Comparison of ENCODE assay signal across 17 cellular contexts in the genomic region with DNA sequence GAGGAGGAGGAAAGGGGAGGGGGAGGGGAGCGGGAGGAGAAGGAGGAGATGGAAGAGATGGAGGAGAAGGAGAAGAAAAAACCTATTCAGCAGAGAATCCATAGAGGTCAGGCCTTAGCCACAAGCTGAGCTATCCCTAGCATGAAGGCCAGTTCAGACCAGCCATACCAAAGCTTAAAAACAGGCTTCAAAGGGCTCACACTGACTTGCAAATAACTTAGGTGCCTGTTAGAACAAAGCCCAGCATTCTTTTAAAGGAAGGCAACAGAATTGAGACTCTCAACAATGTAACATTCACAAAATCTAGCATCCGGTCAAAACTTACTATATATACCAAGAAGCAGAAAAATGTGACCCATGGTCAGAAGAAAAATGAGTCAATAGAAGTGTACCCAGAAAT.
"Had no signal": no experiment of that assay in that cellular context is flagged by ENCODE, and none has a peak within 500 bp of the region (broad histone marks: within the 10 kb centered on the region; RNA-seq: fewer than 3 reads in every experiment).

No MANE protein-coding gene starts in this region.

- H3K36me3 Mint-ChIP-seq: type B pancreatic cell had no signal

- H3K4me1 ChIP-seq: left ventricle myocardium inferior had no signal

- ATAC-seq: activated CD8-positive, alpha-beta T cell treated with anti-CD3 and anti-CD28 coated beads for 36 hours had no signal

- H3K27ac ChIP-seq: left ventricle myocardium inferior had no signal

- H3K27me3 Mint-ChIP-seq: activated CD8-positive, alpha-beta T cell treated with anti-CD3 and anti-CD28 coated beads for 36 hours; activated naive CD8-positive, alpha-beta T cell had no signal

- H3K27me3 ChIP-seq: body of pancreas, esophagus squamous epithelium, suprapubic skin had no signal

- H3K4me3 Mint-ChIP-seq: activated CD8-positive, alpha-beta T cell treated with anti-CD3 and anti-CD28 coated beads for 36 hours; activated naive CD8-positive, alpha-beta T cell; stimulated activated naive CD8-positive, alpha-beta T cell treated with anti-CD3 and anti-CD28 coated beads, Interleukin-15, Interleukin-2, amounts not matched to agents 100 ng/mL and 50 ng/mL, for 24 hours; type B pancreatic cell had no signal

- H3K4me3 ChIP-seq: body of pancreas, esophagus squamous epithelium, left ventricle myocardium inferior, suprapubic skin had no signal

- H3K27ac Mint-ChIP-seq: activated naive CD8-positive, alpha-beta T cell; stimulated activated naive CD8-positive, alpha-beta T cell treated with anti-CD3 and anti-CD28 coated beads, Interleukin-15, Interleukin-2, amounts not matched to agents 100 ng/mL and 50 ng/mL, for 24 hours; type B pancreatic cell had no signal

- H3K36me3 ChIP-seq: esophagus squamous epithelium, left ventricle myocardium inferior, suprapubic skin had no signal

- H3K9me3 ChIP-seq: body of pancreas, suprapubic skin had no signal

- DNase-seq: activated CD4-positive, alpha-beta T cell treated with anti-CD3 and anti-CD28 coated beads for 48 hours; activated CD4-positive, CD25-positive, alpha-beta regulatory T cell; activated CD8-positive, alpha-beta T cell treated with anti-CD3 and anti-CD28 coated beads for 36 hours; activated gamma-delta T cell; activated T-cell treated with anti-CD3 and anti-CD28 coated beads, Interleukin-2, amount 50 U/mL, for 1 hour; amniotic stem cell; central memory CD4-positive, alpha-beta T cell; effector CD4-positive, alpha-beta T cell; esophagus squamous epithelium; left ventricle myocardium inferior; stimulated activated CD4-positive, alpha-beta T cell treated with anti-CD3 and anti-CD28 coated beads, Interleukin-2, amount 100 ng/mL, for 48 hours; T1000 had no signal
